Comparison of ENCODE assay signal across 2 cellular contexts in the genomic region with DNA sequence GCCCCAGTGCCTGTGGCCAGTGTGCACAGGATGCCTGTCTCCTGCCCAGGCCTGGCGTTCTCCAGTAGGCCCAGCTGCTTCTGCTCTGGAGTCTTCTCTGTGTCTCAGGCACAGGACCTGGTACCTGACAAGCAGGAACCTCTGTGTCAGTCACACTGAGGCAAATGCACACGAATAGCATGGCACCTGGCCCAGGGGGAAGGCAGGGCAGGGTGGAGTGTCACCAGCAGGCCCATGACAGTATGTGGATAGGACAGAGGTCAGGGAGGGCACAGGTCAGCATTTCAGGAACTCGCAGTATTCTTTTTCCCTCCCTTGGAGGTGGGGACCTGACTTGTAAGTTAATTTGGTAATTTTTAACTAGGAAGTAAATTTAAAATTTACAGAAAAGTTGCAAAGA.
TF ChIP-seq lines count a peak whose summit lies in the region.

No MANE protein-coding gene starts in this region.

TF ChIP-seq in H1, 55 proteins besides CTCF, POLR2A, EP300 and RAD21:
- TF ChIP-seq CREB1 (IDR thresholded peaks at IDR 0.05) (no peak), KDM1A (IDR thresholded peaks at IDR 0.05; ENCODE audit: borderline replicate concordance, low read length) (no peak), BACH1 (IDR thresholded peaks at IDR 0.05; ENCODE audit: low read length) (no peak), NRF1 (IDR thresholded peaks at IDR 0.05; ENCODE audit: low read depth, low read length) (no peak), RXRA (IDR thresholded peaks at IDR 0.05; ENCODE audit: insufficient read depth, low read depth, low read length) (no peak)

TF ChIP-seq in liver, 16 proteins besides CTCF, POLR2A, EP300 and RAD21:
- TF ChIP-seq NR2F2 (IDR thresholded peaks at IDR 0.05): peak; percentile 32
- TF ChIP-seq RXRA (IDR thresholded peaks at IDR 0.05): peak; percentile 26 to 90
- TF ChIP-seq SP1 (IDR thresholded peaks at IDR 0.05): peak; percentile 33
- no peak for TF ChIP-seq FOXA1 (IDR thresholded peaks at IDR 0.05)
- TF ChIP-seq, protein P1, sequence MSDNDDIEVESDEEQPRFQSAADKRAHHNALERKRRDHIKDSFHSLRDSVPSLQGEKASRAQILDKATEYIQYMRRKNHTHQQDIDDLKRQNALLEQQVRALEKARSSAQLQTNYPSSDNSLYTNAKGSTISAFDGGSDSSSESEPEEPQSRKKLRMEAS (IDR thresholded peaks at IDR 0.05): peak; percentile 57
- no peak for TF ChIP-seq TAF1 (conservative IDR thresholded peaks at IDR 0.05)
- peak; percentile 56 to 85 for TF ChIP-seq HNF4A (conservative IDR thresholded peaks at IDR 0.05)
- TF ChIP-seq ATF3 (IDR thresholded peaks at IDR 0.05): no peak
